Comparison of ENCODE assay signal across 2 cellular contexts in the genomic region with DNA sequence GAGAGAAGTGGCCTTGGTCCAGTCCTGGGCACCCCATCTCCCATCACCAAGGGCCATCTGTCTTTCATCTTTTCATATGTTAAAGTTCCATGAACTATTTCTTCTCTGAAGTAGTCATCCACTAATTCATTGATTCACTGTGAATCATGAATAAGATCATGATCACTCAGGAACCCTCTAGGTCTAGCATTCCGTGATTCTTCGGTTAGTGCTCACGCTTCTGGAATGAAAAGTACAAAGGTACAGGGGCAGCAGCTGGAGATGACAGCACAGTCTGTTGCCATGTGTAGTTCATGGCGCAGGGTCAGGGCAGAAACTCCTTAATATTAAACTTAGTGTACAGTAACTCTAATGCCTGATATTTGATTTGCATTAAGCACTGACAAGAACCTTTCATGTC.
TF ChIP-seq lines count a peak whose summit lies in the region.

No MANE protein-coding gene starts in this region.

TF ChIP-seq in IMR-90, 13 proteins besides CTCF, POLR2A, EP300 and RAD21 (continued from another document):
- TF ChIP-seq, protein P1, sequence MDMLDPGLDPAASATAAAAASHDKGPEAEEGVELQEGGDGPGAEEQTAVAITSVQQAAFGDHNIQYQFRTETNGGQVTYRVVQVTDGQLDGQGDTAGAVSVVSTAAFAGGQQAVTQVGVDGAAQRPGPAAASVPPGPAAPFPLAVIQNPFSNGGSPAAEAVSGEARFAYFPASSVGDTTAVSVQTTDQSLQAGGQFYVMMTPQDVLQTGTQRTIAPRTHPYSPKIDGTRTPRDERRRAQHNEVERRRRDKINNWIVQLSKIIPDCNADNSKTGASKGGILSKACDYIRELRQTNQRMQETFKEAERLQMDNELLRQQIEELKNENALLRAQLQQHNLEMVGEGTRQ (IDR thresholded peaks at IDR 0.05; ENCODE audit: low read depth, low read length) = no peak
- TF ChIP-seq, protein P2, sequence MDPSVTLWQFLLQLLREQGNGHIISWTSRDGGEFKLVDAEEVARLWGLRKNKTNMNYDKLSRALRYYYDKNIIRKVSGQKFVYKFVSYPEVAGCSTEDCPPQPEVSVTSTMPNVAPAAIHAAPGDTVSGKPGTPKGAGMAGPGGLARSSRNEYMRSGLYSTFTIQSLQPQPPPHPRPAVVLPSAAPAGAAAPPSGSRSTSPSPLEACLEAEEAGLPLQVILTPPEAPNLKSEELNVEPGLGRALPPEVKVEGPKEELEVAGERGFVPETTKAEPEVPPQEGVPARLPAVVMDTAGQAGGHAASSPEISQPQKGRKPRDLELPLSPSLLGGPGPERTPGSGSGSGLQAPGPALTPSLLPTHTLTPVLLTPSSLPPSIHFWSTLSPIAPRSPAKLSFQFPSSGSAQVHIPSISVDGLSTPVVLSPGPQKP (IDR thresholded peaks at IDR 0.05; ENCODE audit: borderline replicate concordance, low read depth, low read length) = no peak
- TF ChIP-seq RFX5 (IDR thresholded peaks at IDR 0.05; ENCODE audit: low read depth, low read length) (no peak), MAFK (IDR thresholded peaks at IDR 0.05; ENCODE audit: low read depth, low read length) (no peak), FOS (IDR thresholded peaks at IDR 0.05; ENCODE audit: low read depth, low read length) (no peak)
TF ChIP-seq in IMR-90: peak in this region for 0.

TF ChIP-seq in GM23338, 12 proteins besides CTCF, POLR2A, EP300 and RAD21 (continued from another document):
- TF ChIP-seq, protein P3, sequence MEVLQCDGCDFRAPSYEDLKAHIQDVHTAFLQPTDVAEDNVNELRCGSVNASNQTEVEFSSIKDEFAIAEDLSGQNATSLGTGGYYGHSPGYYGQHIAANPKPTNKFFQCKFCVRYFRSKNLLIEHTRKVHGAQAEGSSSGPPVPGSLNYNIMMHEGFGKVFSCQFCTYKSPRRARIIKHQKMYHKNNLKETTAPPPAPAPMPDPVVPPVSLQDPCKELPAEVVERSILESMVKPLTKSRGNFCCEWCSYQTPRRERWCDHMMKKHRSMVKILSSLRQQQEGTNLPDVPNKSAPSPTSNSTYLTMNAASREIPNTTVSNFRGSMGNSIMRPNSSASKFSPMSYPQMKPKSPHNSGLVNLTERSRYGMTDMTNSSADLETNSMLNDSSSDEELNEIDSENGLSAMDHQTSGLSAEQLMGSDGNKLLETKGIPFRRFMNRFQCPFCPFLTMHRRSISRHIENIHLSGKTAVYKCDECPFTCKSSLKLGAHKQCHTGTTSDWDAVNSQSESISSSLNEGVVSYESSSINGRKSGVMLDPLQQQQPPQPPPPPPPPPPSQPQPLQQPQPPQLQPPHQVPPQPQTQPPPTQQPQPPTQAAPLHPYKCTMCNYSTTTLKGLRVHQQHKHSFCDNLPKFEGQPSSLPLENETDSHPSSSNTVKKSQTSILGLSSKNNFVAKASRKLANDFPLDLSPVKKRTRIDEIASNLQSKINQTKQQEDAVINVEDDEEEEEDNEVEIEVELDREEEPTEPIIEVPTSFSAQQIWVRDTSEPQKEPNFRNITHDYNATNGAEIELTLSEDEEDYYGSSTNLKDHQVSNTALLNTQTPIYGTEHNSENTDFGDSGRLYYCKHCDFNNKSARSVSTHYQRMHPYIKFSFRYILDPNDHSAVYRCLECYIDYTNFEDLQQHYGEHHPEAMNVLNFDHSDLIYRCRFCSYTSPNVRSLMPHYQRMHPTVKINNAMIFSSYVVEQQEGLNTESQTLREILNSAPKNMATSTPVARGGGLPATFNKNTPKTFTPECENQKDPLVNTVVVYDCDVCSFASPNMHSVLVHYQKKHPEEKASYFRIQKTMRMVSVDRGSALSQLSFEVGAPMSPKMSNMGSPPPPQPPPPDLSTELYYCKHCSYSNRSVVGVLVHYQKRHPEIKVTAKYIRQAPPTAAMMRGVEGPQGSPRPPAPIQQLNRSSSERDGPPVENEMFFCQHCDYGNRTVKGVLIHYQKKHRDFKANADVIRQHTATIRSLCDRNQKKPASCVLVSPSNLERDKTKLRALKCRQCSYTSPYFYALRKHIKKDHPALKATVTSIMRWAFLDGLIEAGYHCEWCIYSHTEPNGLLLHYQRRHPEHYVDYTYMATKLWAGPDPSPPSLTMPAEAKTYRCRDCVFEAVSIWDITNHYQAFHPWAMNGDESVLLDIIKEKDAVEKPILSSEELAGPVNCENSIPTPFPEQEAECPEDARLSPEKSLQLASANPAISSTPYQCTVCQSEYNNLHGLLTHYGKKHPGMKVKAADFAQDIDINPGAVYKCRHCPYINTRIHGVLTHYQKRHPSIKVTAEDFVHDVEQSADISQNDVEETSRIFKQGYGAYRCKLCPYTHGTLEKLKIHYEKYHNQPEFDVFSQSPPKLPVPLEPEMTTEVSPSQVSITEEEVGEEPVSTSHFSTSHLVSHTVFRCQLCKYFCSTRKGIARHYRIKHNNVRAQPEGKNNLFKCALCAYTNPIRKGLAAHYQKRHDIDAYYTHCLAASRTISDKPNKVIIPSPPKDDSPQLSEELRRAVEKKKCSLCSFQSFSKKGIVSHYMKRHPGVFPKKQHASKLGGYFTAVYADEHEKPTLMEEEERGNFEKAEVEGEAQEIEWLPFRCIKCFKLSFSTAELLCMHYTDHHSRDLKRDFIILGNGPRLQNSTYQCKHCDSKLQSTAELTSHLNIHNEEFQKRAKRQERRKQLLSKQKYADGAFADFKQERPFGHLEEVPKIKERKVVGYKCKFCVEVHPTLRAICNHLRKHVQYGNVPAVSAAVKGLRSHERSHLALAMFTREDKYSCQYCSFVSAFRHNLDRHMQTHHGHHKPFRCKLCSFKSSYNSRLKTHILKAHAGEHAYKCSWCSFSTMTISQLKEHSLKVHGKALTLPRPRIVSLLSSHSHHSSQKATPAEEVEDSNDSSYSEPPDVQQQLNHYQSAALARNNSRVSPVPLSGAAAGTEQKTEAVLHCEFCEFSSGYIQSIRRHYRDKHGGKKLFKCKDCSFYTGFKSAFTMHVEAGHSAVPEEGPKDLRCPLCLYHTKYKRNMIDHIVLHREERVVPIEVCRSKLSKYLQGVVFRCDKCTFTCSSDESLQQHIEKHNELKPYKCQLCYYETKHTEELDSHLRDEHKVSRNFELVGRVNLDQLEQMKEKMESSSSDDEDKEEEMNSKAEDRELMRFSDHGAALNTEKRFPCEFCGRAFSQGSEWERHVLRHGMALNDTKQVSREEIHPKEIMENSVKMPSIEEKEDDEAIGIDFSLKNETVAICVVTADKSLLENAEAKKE (CRISPR knock-in tag; IDR thresholded peaks at IDR 0.05) = no peak
- TF ChIP-seq, protein P4, sequence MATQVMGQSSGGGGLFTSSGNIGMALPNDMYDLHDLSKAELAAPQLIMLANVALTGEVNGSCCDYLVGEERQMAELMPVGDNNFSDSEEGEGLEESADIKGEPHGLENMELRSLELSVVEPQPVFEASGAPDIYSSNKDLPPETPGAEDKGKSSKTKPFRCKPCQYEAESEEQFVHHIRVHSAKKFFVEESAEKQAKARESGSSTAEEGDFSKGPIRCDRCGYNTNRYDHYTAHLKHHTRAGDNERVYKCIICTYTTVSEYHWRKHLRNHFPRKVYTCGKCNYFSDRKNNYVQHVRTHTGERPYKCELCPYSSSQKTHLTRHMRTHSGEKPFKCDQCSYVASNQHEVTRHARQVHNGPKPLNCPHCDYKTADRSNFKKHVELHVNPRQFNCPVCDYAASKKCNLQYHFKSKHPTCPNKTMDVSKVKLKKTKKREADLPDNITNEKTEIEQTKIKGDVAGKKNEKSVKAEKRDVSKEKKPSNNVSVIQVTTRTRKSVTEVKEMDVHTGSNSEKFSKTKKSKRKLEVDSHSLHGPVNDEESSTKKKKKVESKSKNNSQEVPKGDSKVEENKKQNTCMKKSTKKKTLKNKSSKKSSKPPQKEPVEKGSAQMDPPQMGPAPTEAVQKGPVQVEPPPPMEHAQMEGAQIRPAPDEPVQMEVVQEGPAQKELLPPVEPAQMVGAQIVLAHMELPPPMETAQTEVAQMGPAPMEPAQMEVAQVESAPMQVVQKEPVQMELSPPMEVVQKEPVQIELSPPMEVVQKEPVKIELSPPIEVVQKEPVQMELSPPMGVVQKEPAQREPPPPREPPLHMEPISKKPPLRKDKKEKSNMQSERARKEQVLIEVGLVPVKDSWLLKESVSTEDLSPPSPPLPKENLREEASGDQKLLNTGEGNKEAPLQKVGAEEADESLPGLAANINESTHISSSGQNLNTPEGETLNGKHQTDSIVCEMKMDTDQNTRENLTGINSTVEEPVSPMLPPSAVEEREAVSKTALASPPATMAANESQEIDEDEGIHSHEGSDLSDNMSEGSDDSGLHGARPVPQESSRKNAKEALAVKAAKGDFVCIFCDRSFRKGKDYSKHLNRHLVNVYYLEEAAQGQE (IDR thresholded peaks at IDR 0.05; ENCODE audit: unreplicated experiment) = no peak
